In genomic region chr10:93080350-93081046, GRCh38 we compare ENCODE assay signal across 9 cellular contexts. TPM values are rescaled to one million over a fixed set of nuclear protein-coding genes. Genes with fewer than 3 reads are reported as not detected.
DNase-seq lines count a peak whose midpoint lies in the region; ATAC-seq and TF ChIP-seq lines count a peak whose summit lies in the region.
"Had no signal": no experiment of that assay in that cellular context is flagged by ENCODE, and none has a peak within 500 bp of the region (broad histone marks: within the 10 kb centered on the region; RNA-seq: fewer than 3 reads in every experiment).

No MANE protein-coding gene starts in this region.

- intact Hi-C loops in Calu3 (cut with micrococcal nuclease; ENCODE audit: unreplicated experiment), result loop anchor here (1.0 kb wide), 1 partner anchor 209 kb away; no protein-coding TSS in a partner anchor
- intact Hi-C loops in activated naive CD4-positive, alpha-beta T cell treated with anti-CD3 and anti-CD28 coated beads for 36 hours (cut with micrococcal nuclease), result loop anchor here (1.0 to 2.0 kb wide), 4 partner anchors 34 to 402 kb away; partner anchors contain the start of gene MYOF
- intact Hi-C loops in Right ventricle myocardium superior (cut with DNase I), result no loop called here

- H3K4me1 Mint-ChIP-seq in Calu3 (ENCODE audit: low read depth, unreplicated experiment) (peaks cover 17% of the 10 kb centered on the region), progenitor cell of endocrine pancreas (ENCODE audit: low read depth) (peaks cover 6% of the 10 kb centered on the region)
- peaks cover 6% of the 10 kb centered on the region for H3K4me1 Mint-ChIP-seq in activated naive CD4-positive, alpha-beta T cell treated with anti-CD3 and anti-CD28 coated beads for 36 hours (ENCODE audit: low read depth)

- ATAC-seq in Right ventricle myocardium superior (ENCODE audit: poor library complexity) (peak; percentile 74), HG03025 (IDR thresholded peaks at IDR 0.05; ENCODE audit: low FRiP score, unreplicated experiment) (no peak), GM18517 (IDR thresholded peaks at IDR 0.05; ENCODE audit: unreplicated experiment) (no peak)

- CTCF ChIA-PET in Calu3 (lab: Charles Lee), result interaction anchor here (0.7 kb wide), 2 partner anchors 207 to 209 kb away, joined by 3 read pairs; no protein-coding TSS in a partner anchor
- CTCF ChIA-PET in activated naive CD4-positive, alpha-beta T cell treated with anti-CD3 and anti-CD28 coated beads for 36 hours (lab: Charles Lee), result interaction anchor here (0.5 to 3.0 kb wide), 15 partner anchors 8 to 403 kb away, joined by 3 to 13 read pairs (median 5); partner anchors contain the start of gene MYOF

- no peaks in the 10 kb centered on the region for H3K36me3 Mint-ChIP-seq in Calu3 (ENCODE audit: insufficient read depth, unreplicated experiment)
- H3K36me3 Mint-ChIP-seq in activated naive CD4-positive, alpha-beta T cell treated with anti-CD3 and anti-CD28 coated beads for 36 hours (ENCODE audit: low read depth), result no peaks in the 10 kb centered on the region
- no peaks in the 10 kb centered on the region for H3K36me3 Mint-ChIP-seq in progenitor cell of endocrine pancreas (ENCODE audit: insufficient read depth)

- H3K27me3 Mint-ChIP-seq in Calu3 (ENCODE audit: unreplicated experiment) (no peaks in the 10 kb centered on the region), progenitor cell of endocrine pancreas (peaks cover 25% of the 10 kb centered on the region)
- H3K27me3 Mint-ChIP-seq in activated naive CD4-positive, alpha-beta T cell treated with anti-CD3 and anti-CD28 coated beads for 36 hours (ENCODE audit: low read depth), result peaks cover 38% of the 10 kb centered on the region

- TF ChIP-seq CTCF in Calu3 (IDR thresholded peaks at IDR 0.05; ENCODE audit: unreplicated experiment) (peak; percentile 72), progenitor cell of endocrine pancreas (IDR thresholded peaks at IDR 0.05; ENCODE audit: unreplicated experiment) (peak; percentile 82)

- no TSS peak for BruUV-seq in Calu3 (replicated peaks; lab: Mats Ljungman, UMichigan)

- H3K4me3 Mint-ChIP-seq in Calu3 (ENCODE audit: low read depth, unreplicated experiment), result no peak overlapping the region
- no peak overlapping the region for H3K4me3 Mint-ChIP-seq in activated naive CD4-positive, alpha-beta T cell treated with anti-CD3 and anti-CD28 coated beads for 36 hours
- no peak overlapping the region for H3K4me3 Mint-ChIP-seq in progenitor cell of endocrine pancreas (ENCODE audit: low read depth)
- H3K4me3 Mint-ChIP-seq: T-helper 1 cell treated with Interleukin-12 subunit alpha and Interleukin-12 subunit beta and Interleukin-4 antibody, amounts not matched to agents 30 μg/mL and 1 μg/mL, for 36 hours had no signal

- DNase-seq in Calu3 (peak; percentile 66), HCEC 1CT (peak; percentile 53), RPMI8226 (peak; percentile 38), Right ventricle myocardium superior (no peak), progenitor cell of endocrine pancreas (ENCODE audit: low spot score, unreplicated experiment) (no peak)
- DNase-seq in activated naive CD4-positive, alpha-beta T cell treated with anti-CD3 and anti-CD28 coated beads for 36 hours, result peak; percentile 70

- H3K9me3 Mint-ChIP-seq in Calu3 (ENCODE audit: low read depth, unreplicated experiment) (no peaks in the 10 kb centered on the region), progenitor cell of endocrine pancreas (ENCODE audit: low read depth) (no peaks in the 10 kb centered on the region)
- H3K9me3 Mint-ChIP-seq in activated naive CD4-positive, alpha-beta T cell treated with anti-CD3 and anti-CD28 coated beads for 36 hours, result no peaks in the 10 kb centered on the region
- H3K9me3 Mint-ChIP-seq: T-helper 1 cell treated with Interleukin-12 subunit alpha and Interleukin-12 subunit beta and Interleukin-4 antibody, amounts not matched to agents 30 μg/mL and 1 μg/mL, for 36 hours had no signal

- H3K27ac Mint-ChIP-seq in Calu3 (ENCODE audit: unreplicated experiment) (no peak overlapping the region), progenitor cell of endocrine pancreas (no peak overlapping the region)
- no peak overlapping the region for H3K27ac Mint-ChIP-seq in activated naive CD4-positive, alpha-beta T cell treated with anti-CD3 and anti-CD28 coated beads for 36 hours
- H3K27ac Mint-ChIP-seq: T-helper 1 cell treated with Interleukin-12 subunit alpha and Interleukin-12 subunit beta and Interleukin-4 antibody, amounts not matched to agents 30 μg/mL and 1 μg/mL, for 36 hours had no signal

RNA-seq across cellular contexts. Expression of gene CYP26A1, which starts 6.8 kb away (rescaled TPM):
- total RNA-seq in Calu3 (2022), result 0.98 and 2.1 TPM in 2 replicates
- not detected for total RNA-seq in activated naive CD4-positive, alpha-beta T cell treated with anti-CD3 and anti-CD28 coated beads for 36 hours
- total RNA-seq in Right ventricle myocardium superior, result not detected
- 1.8 and 3.4 TPM in 2 replicates for total RNA-seq in progenitor cell of endocrine pancreas

RNA-seq across cellular contexts. Expression of gene CYP26C1, which starts 19.9 kb away (rescaled TPM):
- total RNA-seq in Calu3 (2022) (0.39 and 0.45 TPM in 2 replicates), Right ventricle myocardium superior (0.05 TPM), progenitor cell of endocrine pancreas (0.26 and 0.29 TPM in 2 replicates)
- total RNA-seq in activated naive CD4-positive, alpha-beta T cell treated with anti-CD3 and anti-CD28 coated beads for 36 hours, result not detected

Comparison
In these comparisons a context has a peak if more than half of its experiments do, and no peak if none do; other contexts are left out.
1. DNase-seq: peak in Calu3 (single experiment), HCEC 1CT (single experiment), RPMI8226 (single experiment) and activated naive CD4-positive, alpha-beta T cell treated with anti-CD3 and anti-CD28 coated beads for 36 hours (single experiment); none in Right ventricle myocardium superior (single experiment) and progenitor cell of endocrine pancreas (single experiment).